3 cellular contexts compared by ENCODE assay signal in genomic region chr17:19567216-19568015, GRCh38.
TF ChIP-seq lines count a peak whose summit lies in the region.

No MANE protein-coding gene starts in this region.

TF ChIP-seq in GM23338, 12 proteins besides CTCF, POLR2A, EP300 and RAD21:
- TF ChIP-seq REST (IDR thresholded peaks at IDR 0.05; ENCODE audit: unreplicated experiment), result no peak
- no peak for TF ChIP-seq ZNF114 (CRISPR knock-in tag; IDR thresholded peaks at IDR 0.05)

TF ChIP-seq in HEK293, 187 proteins besides CTCF, POLR2A, EP300 and RAD21:
- no peak for TF ChIP-seq ZNF302 (tag by site-specific recombination; IDR thresholded peaks at IDR 0.05; ENCODE audit: low read depth)
- TF ChIP-seq EGR2 (tag by site-specific recombination; IDR thresholded peaks at IDR 0.05; ENCODE audit: low read depth), result 0 out of 2 replicates have a peak, but pooled peaks have one; percentile 35
- TF ChIP-seq ZFHX2 (tag by site-specific recombination; conservative IDR thresholded peaks at IDR 0.05), result peak; percentile 32
TF ChIP-seq in HEK293: peak in this region for 2.

TF ChIP-seq in H1, 55 proteins besides CTCF, POLR2A, EP300 and RAD21:
- TF ChIP-seq MAFK (IDR thresholded peaks at IDR 0.05; ENCODE audit: low read depth, low read length) (no peak), SIN3A (conservative IDR thresholded peaks at IDR 0.05 in 1 of 2, IDR thresholded peaks at IDR 0.05 in 1 of 2; ENCODE audit: low read depth in 1 of 2, low read length in 2 of 2) (no peak), ATF3 (IDR thresholded peaks at IDR 0.05; ENCODE audit: insufficient read depth, low read depth, low read length) (no peak), BRCA1 (IDR thresholded peaks at IDR 0.05; ENCODE audit: low read depth, low read length) (no peak), MAX (IDR thresholded peaks at IDR 0.05) (peak; percentile 90), JUN (IDR thresholded peaks at IDR 0.05; ENCODE audit: low read depth, low read length) (no peak), KDM4A (IDR thresholded peaks at IDR 0.05; ENCODE audit: low read depth, low read length, severe bottlenecking) (no peak), CBX5 (IDR thresholded peaks at IDR 0.05; ENCODE audit: low read depth, low read length) (no peak), HDAC6 (IDR thresholded peaks at IDR 0.05; ENCODE audit: low read depth, low read length) (no peak), CHD7 (IDR thresholded peaks at IDR 0.05; ENCODE audit: insufficient replicate concordance, low read length) (no peak), NRF1 (IDR thresholded peaks at IDR 0.05; ENCODE audit: low read depth, low read length) (no peak), SUZ12 (IDR thresholded peaks at IDR 0.05; ENCODE audit: low read length) (no peak), E2F6 (IDR thresholded peaks at IDR 0.05) (peak; percentile 56), RXRA (IDR thresholded peaks at IDR 0.05; ENCODE audit: insufficient read depth, low read depth, low read length) (no peak)
